9 cellular contexts compared by ENCODE assay signal in genomic region chr6:155185544-155185943, GRCh38.
DNase-seq lines count a peak whose midpoint lies in the region; ATAC-seq and TF ChIP-seq lines count a peak whose summit lies in the region.
"Had no signal": no experiment of that assay in that cellular context is flagged by ENCODE, and none has a peak within 500 bp of the region (broad histone marks: within the 10 kb centered on the region; RNA-seq: fewer than 3 reads in every experiment).

No MANE protein-coding gene starts in this region.

- H3K27ac ChIP-seq in breast epithelium (peak overlapping the region in 1 of 2 donors; percentile 57), VCaP (peak overlapping the region; percentile 96)

- H3K27me3 Mint-ChIP-seq in MCF 10A (ENCODE audit: insufficient read depth, unreplicated experiment) = no peaks in the 10 kb centered on the region

- intact Hi-C loops in MCF 10A (cut with micrococcal nuclease) (no loop called here), breast epithelium (cut with DNase I; ENCODE audit: low total_unique reads) (no loop called here)

- TF ChIP-seq CTCF in MCF 10A (IDR thresholded peaks at IDR 0.05; ENCODE audit: unreplicated experiment) (no peak), breast epithelium (IDR thresholded peaks at IDR 0.05) (no peak), VCaP (conservative IDR thresholded peaks at IDR 0.05) (no peak)

- H3K36me3 Mint-ChIP-seq in MCF 10A (ENCODE audit: insufficient read depth, unreplicated experiment) = no peaks in the 10 kb centered on the region

- H3K4me1 Mint-ChIP-seq in MCF 10A (ENCODE audit: insufficient read depth, unreplicated experiment) = peaks cover 21% of the 10 kb centered on the region

- H3K9me3 Mint-ChIP-seq in MCF 10A (ENCODE audit: unreplicated experiment) = no peaks in the 10 kb centered on the region

- no peak for TF ChIP-seq POLR2A in breast epithelium (IDR thresholded peaks at IDR 0.05)

- CTCF ChIA-PET in MCF 10A (lab: Yijun Ruan, JAX) = interaction anchor here (0.6 to 2.0 kb wide), 7 partner anchors 11 to 254 kb away, joined by 3 to 6 read pairs (median 4); partner anchors contain the start of gene TFB1M

- no peaks in the 10 kb centered on the region for H3K9me3 ChIP-seq in breast epithelium

- no peaks in the 10 kb centered on the region for H3K27me3 ChIP-seq in breast epithelium

- DNase-seq in MCF 10A (ENCODE audit: unreplicated experiment) (peak; percentile 43), breast epithelium (ENCODE audit: low spot score in 2 of 2) (no peak), iris pigment epithelial cell (ENCODE audit: low read depth) (peak; percentile 84), NCI-H446 treated with DMSO at 0.1 percent for 48 hours (lab: John Stamatoyannopoulos, UW) (no peak), NCI-H1048 (lab: John Stamatoyannopoulos, UW) (no peak)
- DNase-seq: DND-41 had no signal

- no peak overlapping the region for H3K4me3 Mint-ChIP-seq in MCF 10A (ENCODE audit: unreplicated experiment)

- no peak overlapping the region for H3K4me3 ChIP-seq in breast epithelium

- peaks cover 0 to 5% of the 10 kb centered on the region in 2 donors for H3K4me1 ChIP-seq in breast epithelium

- no peak for ATAC-seq in GM21367 (IDR thresholded peaks at IDR 0.05; ENCODE audit: unreplicated experiment)
- ATAC-seq in GM19455 (IDR thresholded peaks at IDR 0.05; ENCODE audit: unreplicated experiment) = no peak

- H3K27ac Mint-ChIP-seq in MCF 10A (ENCODE audit: low read depth, unreplicated experiment) = no peak overlapping the region

- no peaks in the 10 kb centered on the region for H3K36me3 ChIP-seq in breast epithelium

- BruUV-seq in MCF 10A (replicated peaks; lab: Mats Ljungman, UMichigan) = no TSS peak

- POLR2A ChIA-PET in MCF 10A (lab: Yijun Ruan, JAX) = interaction anchor here (0.6 to 1.3 kb wide), 3 partner anchors 56 to 128 kb away, joined by 3 read pairs; partner anchors contain the start of gene TFB1M

Comparison
In these comparisons a context has a peak if more than half of its experiments do, and no peak if none do; other contexts are left out.
1. DNase-seq: peak in MCF 10A (single experiment) and iris pigment epithelial cell (single experiment); none in breast epithelium (0 of 2), NCI-H446 treated with DMSO at 0.1 percent for 48 hours (single experiment) and NCI-H1048 (single experiment).